Comparison of ENCODE assay signal across 14 cellular contexts in the genomic region with DNA sequence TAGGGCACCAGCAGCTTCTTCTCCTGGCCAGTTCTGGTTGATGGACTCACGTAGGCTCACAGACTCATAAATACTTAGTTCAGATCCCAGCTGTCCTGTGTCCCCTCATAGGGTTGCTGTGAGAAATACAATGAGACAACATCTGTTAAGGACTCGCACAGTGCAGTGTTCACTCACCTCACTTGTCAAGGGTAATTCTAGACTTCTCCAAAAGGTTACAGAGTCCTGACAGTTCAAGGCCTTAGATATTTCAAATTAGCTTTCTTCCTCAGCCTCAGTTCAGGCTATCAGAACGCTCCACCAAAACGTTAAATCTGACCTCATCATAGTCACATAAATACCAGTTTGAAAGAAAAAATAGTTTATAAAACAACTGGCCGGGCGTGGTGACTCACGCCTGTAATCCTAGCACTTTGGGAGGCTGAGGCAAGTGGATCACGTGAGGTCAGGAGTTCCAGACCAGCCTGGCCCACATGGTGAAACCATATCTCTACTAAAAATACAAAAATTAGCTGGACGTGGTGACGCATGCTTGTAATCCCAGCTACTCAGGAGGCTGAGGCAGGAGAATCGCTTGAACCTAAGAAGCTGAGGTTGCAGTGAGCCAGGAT.
DNase-seq lines count a peak whose midpoint lies in the region; ATAC-seq and TF ChIP-seq lines count a peak whose summit lies in the region.
"Had no signal": no experiment of that assay in that cellular context is flagged by ENCODE, and none has a peak within 500 bp of the region (broad histone marks: within the 10 kb centered on the region; RNA-seq: fewer than 3 reads in every experiment).

No MANE protein-coding gene starts in this region.

- no peaks in the 10 kb centered on the region for H3K9me3 ChIP-seq in fibroblast of lung (ENCODE audit: control insufficient read depth, insufficient read depth, low read depth, low read length)
- H3K9me3 ChIP-seq in neuronal stem cell (replicated peaks in 1 of 2; ENCODE audit: control insufficient read depth in 2 of 2, insufficient read depth in 1 of 2, low read depth in 1 of 2, low read length in 2 of 2) = no peaks in the 10 kb centered on the region
- H3K9me3 ChIP-seq: pancreas had no signal

- no peak overlapping the region for H3K4me2 ChIP-seq in fibroblast of lung (ENCODE audit: extremely low read depth, insufficient read depth, low read length)
- no peak overlapping the region for H3K4me2 ChIP-seq in neuronal stem cell (ENCODE audit: insufficient read depth, low read length, poor library complexity, severe bottlenecking)

- H3K79me1 ChIP-seq in neuronal stem cell (ENCODE audit: low read depth, low read length) = no peaks in the 10 kb centered on the region

- no peak overlapping the region for H2BK120ac ChIP-seq in neuronal stem cell (ENCODE audit: low read depth, low read length)

- CTCF ChIA-PET in activated CD4-positive, alpha-beta T cell treated with anti-CD3 and anti-CD28 coated beads, Interleukin-2, amount 10 ng/mL, durations not matched to agents 7 days and 5 days (lab: Charles Lee) = no interaction called here
- CTCF ChIA-PET in T-cell (lab: Charles Lee) = interaction anchor here (0.8 to 1.0 kb wide), 2 partner anchors 9 to 72 kb away, joined by 3 read pairs; no protein-coding TSS in a partner anchor

- H3K36me3 ChIP-seq in fibroblast of lung (ENCODE audit: control insufficient read depth, insufficient read depth, low read length) = no peaks in the 10 kb centered on the region
- no peaks in the 10 kb centered on the region for H3K36me3 ChIP-seq in neuronal stem cell (replicated peaks in 1 of 2; ENCODE audit: control insufficient read depth in 2 of 2, insufficient read depth in 2 of 2, low read length in 2 of 2)
- H3K36me3 ChIP-seq: pancreas, WERI-Rb-1 had no signal

- ATAC-seq in T-cell (replicated peaks in 1 of 4) (peak in 1 of 4 experiments; percentile 17), GM21526 (IDR thresholded peaks at IDR 0.05; ENCODE audit: low FRiP score, unreplicated experiment) (no peak)
- peak; percentile 24 for ATAC-seq in stimulated activated effector memory CD8-positive, alpha-beta T cell treated with anti-CD3 and anti-CD28 coated beads, Interleukin-12 subunit alpha, Interleukin-12 subunit beta, amount 100 ng/mL, for 72 hours
- ATAC-seq: Panc1, pancreas had no signal

- H2BK5ac ChIP-seq in neuronal stem cell (ENCODE audit: low read length) = no peak overlapping the region

- no CpG with 5 or more reads among the region's 11 CpGs for WGBS in neuronal stem cell (ENCODE audit: extremely low coverage in 2 of 2, insufficient read length in 2 of 2, insufficient replicate concordance in 1 of 2), 2 donors

- no peak overlapping the region for H4K8ac ChIP-seq in neuronal stem cell (ENCODE audit: low read depth, low read length)

- POLR2A ChIA-PET in activated CD4-positive, alpha-beta T cell treated with anti-CD3 and anti-CD28 coated beads, Interleukin-2, amount 10 ng/mL, durations not matched to agents 7 days and 5 days (lab: Charles Lee) = no interaction called here
- POLR2A ChIA-PET in T-cell (lab: Charles Lee) = interaction anchor here in 1 of 2 donors (0.6 kb wide), 1 partner anchor 13 kb away, joined by 3 read pairs; no protein-coding TSS in a partner anchor

- H3K27me3 ChIP-seq in fibroblast of lung (ENCODE audit: control insufficient read depth, insufficient read depth, low read length) = no peaks in the 10 kb centered on the region
- H3K27me3 ChIP-seq in neuronal stem cell (ENCODE audit: control insufficient read depth in 3 of 3, insufficient read depth in 3 of 3, low read depth in 1 of 3, low read length in 3 of 3) = peaks cover 0 to 5% (median 0%) of the 10 kb centered on the region in 3 experiments
- H3K27me3 ChIP-seq: pancreas had no signal

- no peak overlapping the region for H2AFZ ChIP-seq in fibroblast of lung (ENCODE audit: low read length)
- H2AFZ ChIP-seq in neuronal stem cell (ENCODE audit: low read length) = no peak overlapping the region

- H3K18ac ChIP-seq in neuronal stem cell (ENCODE audit: low read length) = no peak overlapping the region

- no peaks in the 10 kb centered on the region for H3K79me2 ChIP-seq in fibroblast of lung (ENCODE audit: control insufficient read depth, insufficient read depth, low read length)

- H3K9ac ChIP-seq in fibroblast of lung (ENCODE audit: insufficient read depth, low read length) (no peak overlapping the region), neuronal stem cell (ENCODE audit: low read depth, low read length, poor library complexity) (no peak overlapping the region)

- peaks cover 27% of the 10 kb centered on the region for H3K4me1 Mint-ChIP-seq in activated CD4-positive, alpha-beta T cell treated with anti-CD3 and anti-CD28 coated beads, Interleukin-2, amount 10 ng/mL, durations not matched to agents 7 days and 5 days
- H3K4me1 Mint-ChIP-seq in T-cell = peaks cover 38 to 48% (median 42%) of the 10 kb centered on the region in 3 donors
- H3K4me1 Mint-ChIP-seq in stimulated activated effector memory CD8-positive, alpha-beta T cell treated with anti-CD3 and anti-CD28 coated beads, Interleukin-12 subunit alpha, Interleukin-12 subunit beta, amount 100 ng/mL, for 72 hours = peaks cover 24% of the 10 kb centered on the region

- H3K23ac ChIP-seq in neuronal stem cell (ENCODE audit: low read depth, low read length, poor library complexity) = no peak overlapping the region

- no peak overlapping the region for H3K4me3 Mint-ChIP-seq in activated CD4-positive, alpha-beta T cell treated with anti-CD3 and anti-CD28 coated beads, Interleukin-2, amount 10 ng/mL, durations not matched to agents 7 days and 5 days
- peak overlapping the region in 2 of 3 donors; percentile 35 to 56 for H3K4me3 Mint-ChIP-seq in T-cell
- no peak overlapping the region for H3K4me3 Mint-ChIP-seq in stimulated activated effector memory CD8-positive, alpha-beta T cell treated with anti-CD3 and anti-CD28 coated beads, Interleukin-12 subunit alpha, Interleukin-12 subunit beta, amount 100 ng/mL, for 72 hours

- no peaks in the 10 kb centered on the region for H3K4me1 ChIP-seq in fibroblast of lung (ENCODE audit: control insufficient read depth, extremely low read depth, insufficient read depth, low read length)
- peaks cover 0 to 13% of the 10 kb centered on the region in 2 donors for H3K4me1 ChIP-seq in neuronal stem cell (ENCODE audit: control insufficient read depth in 2 of 2, insufficient read depth in 1 of 2, low read depth in 1 of 2, low read length in 2 of 2)
- H3K4me1 ChIP-seq: pancreas had no signal

- H3K9me3 Mint-ChIP-seq in activated CD4-positive, alpha-beta T cell treated with anti-CD3 and anti-CD28 coated beads, Interleukin-2, amount 10 ng/mL, durations not matched to agents 7 days and 5 days = no peaks in the 10 kb centered on the region
- no peaks in the 10 kb centered on the region for H3K9me3 Mint-ChIP-seq in T-cell
- H3K9me3 Mint-ChIP-seq in stimulated activated effector memory CD8-positive, alpha-beta T cell treated with anti-CD3 and anti-CD28 coated beads, Interleukin-12 subunit alpha, Interleukin-12 subunit beta, amount 100 ng/mL, for 72 hours = no peaks in the 10 kb centered on the region

- no peaks in the 10 kb centered on the region for H3K36me3 Mint-ChIP-seq in activated CD4-positive, alpha-beta T cell treated with anti-CD3 and anti-CD28 coated beads, Interleukin-2, amount 10 ng/mL, durations not matched to agents 7 days and 5 days (ENCODE audit: low read depth)
- no peaks in the 10 kb centered on the region for H3K36me3 Mint-ChIP-seq in T-cell
- H3K36me3 Mint-ChIP-seq in stimulated activated effector memory CD8-positive, alpha-beta T cell treated with anti-CD3 and anti-CD28 coated beads, Interleukin-12 subunit alpha, Interleukin-12 subunit beta, amount 100 ng/mL, for 72 hours = no peaks in the 10 kb centered on the region

- no peak overlapping the region for H3K4ac ChIP-seq in neuronal stem cell (ENCODE audit: low read length)

- H3K4me3 ChIP-seq in fibroblast of lung (replicated peaks in 1 of 4; ENCODE audit: control extremely low read depth in 1 of 4, insufficient read depth in 1 of 4, low read depth in 3 of 4, low read length in 4 of 4) (no peak overlapping the region), neuronal stem cell (ENCODE audit: low read length in 2 of 2) (no peak overlapping the region)
- H3K4me3 ChIP-seq: pancreas had no signal

- no peak overlapping the region for H2BK12ac ChIP-seq in neuronal stem cell (ENCODE audit: low read length)

- H4K20me1 ChIP-seq in fibroblast of lung (ENCODE audit: control insufficient read depth, extremely low read depth, insufficient read depth, low read length) = no peaks in the 10 kb centered on the region

- H3K27me3 Mint-ChIP-seq in activated CD4-positive, alpha-beta T cell treated with anti-CD3 and anti-CD28 coated beads, Interleukin-2, amount 10 ng/mL, durations not matched to agents 7 days and 5 days = peaks cover 4% of the 10 kb centered on the region
- no peaks in the 10 kb centered on the region for H3K27me3 Mint-ChIP-seq in T-cell

- no peak overlapping the region for H3K14ac ChIP-seq in neuronal stem cell (ENCODE audit: low read length)

- no peak for DNase-seq in activated CD4-positive, alpha-beta T cell treated with anti-CD3 and anti-CD28 coated beads, Interleukin-2, amount 10 ng/mL, durations not matched to agents 7 days and 5 days
- no peak for DNase-seq in activated CD4-positive, alpha-beta T cell treated with anti-CD3 and anti-CD28 coated beads, Interleukin-2, amount 50 U/mL, for 1 hour
- DNase-seq in T-cell = peak in 2 of 34 experiments; percentile 12 to 50
- DNase-seq in fibroblast of lung (ENCODE audit: low read depth in 2 of 2) = peak; percentile 36 to 65
- no peak for DNase-seq in stimulated activated effector memory CD8-positive, alpha-beta T cell treated with anti-CD3 and anti-CD28 coated beads, Interleukin-12 subunit alpha, Interleukin-12 subunit beta, amount 100 ng/mL, for 72 hours (ENCODE audit: low spot score in 2 of 2)
- no peak for DNase-seq in neuronal stem cell (ENCODE audit: low spot score)
- DNase-seq in NCI-H2029 (lab: John Stamatoyannopoulos, UW) = no peak
- DNase-seq: COR-L47, GF-D8, pancreas, substantia nigra, WERI-Rb-1 had no signal

- H3K27ac Mint-ChIP-seq in activated CD4-positive, alpha-beta T cell treated with anti-CD3 and anti-CD28 coated beads, Interleukin-2, amount 10 ng/mL, durations not matched to agents 7 days and 5 days = peak overlapping the region; percentile 73
- peak overlapping the region; percentile 86 to 92 for H3K27ac Mint-ChIP-seq in T-cell
- H3K27ac Mint-ChIP-seq in stimulated activated effector memory CD8-positive, alpha-beta T cell treated with anti-CD3 and anti-CD28 coated beads, Interleukin-12 subunit alpha, Interleukin-12 subunit beta, amount 100 ng/mL, for 72 hours = no peak overlapping the region

- H2BK15ac ChIP-seq in neuronal stem cell (ENCODE audit: low read length) = no peak overlapping the region

- no peak overlapping the region for H4K91ac ChIP-seq in neuronal stem cell (ENCODE audit: low read depth, low read length, poor library complexity)

- peak overlapping the region; percentile 16 for H3K27ac ChIP-seq in fibroblast of lung (ENCODE audit: insufficient read depth, low read length)
- H3K27ac ChIP-seq in neuronal stem cell (replicated peaks; ENCODE audit: low read length) = no peak overlapping the region
- H3K27ac ChIP-seq: pancreas, WERI-Rb-1 had no signal

- no peak for TF ChIP-seq CTCF in fibroblast of lung (conservative IDR thresholded peaks at IDR 0.05 in 1 of 2, IDR thresholded peaks at IDR 0.05 in 1 of 2; ENCODE audit: low read depth in 1 of 2, low read length in 2 of 2)

- H2AK5ac ChIP-seq in neuronal stem cell (ENCODE audit: low read depth, low read length) = no peak overlapping the region

Comparison
In these comparisons a context has a peak if more than half of its experiments do, and no peak if none do; other contexts are left out.
1. DNase-seq: peak in fibroblast of lung (2 of 2); none in activated CD4-positive, alpha-beta T cell treated with anti-CD3 and anti-CD28 coated beads, Interleukin-2, amount 10 ng/mL, durations not matched to agents 7 days and 5 days (single experiment), activated CD4-positive, alpha-beta T cell treated with anti-CD3 and anti-CD28 coated beads, Interleukin-2, amount 50 U/mL, for 1 hour (single experiment), stimulated activated effector memory CD8-positive, alpha-beta T cell treated with anti-CD3 and anti-CD28 coated beads, Interleukin-12 subunit alpha, Interleukin-12 subunit beta, amount 100 ng/mL, for 72 hours (0 of 2), neuronal stem cell (single experiment) and NCI-H2029 (single experiment).
2. H3K4me3 Mint-ChIP-seq: peak in T-cell (2 of 3); none in activated CD4-positive, alpha-beta T cell treated with anti-CD3 and anti-CD28 coated beads, Interleukin-2, amount 10 ng/mL, durations not matched to agents 7 days and 5 days (single experiment) and stimulated activated effector memory CD8-positive, alpha-beta T cell treated with anti-CD3 and anti-CD28 coated beads, Interleukin-12 subunit alpha, Interleukin-12 subunit beta, amount 100 ng/mL, for 72 hours (single experiment).